In the genomic region with DNA sequence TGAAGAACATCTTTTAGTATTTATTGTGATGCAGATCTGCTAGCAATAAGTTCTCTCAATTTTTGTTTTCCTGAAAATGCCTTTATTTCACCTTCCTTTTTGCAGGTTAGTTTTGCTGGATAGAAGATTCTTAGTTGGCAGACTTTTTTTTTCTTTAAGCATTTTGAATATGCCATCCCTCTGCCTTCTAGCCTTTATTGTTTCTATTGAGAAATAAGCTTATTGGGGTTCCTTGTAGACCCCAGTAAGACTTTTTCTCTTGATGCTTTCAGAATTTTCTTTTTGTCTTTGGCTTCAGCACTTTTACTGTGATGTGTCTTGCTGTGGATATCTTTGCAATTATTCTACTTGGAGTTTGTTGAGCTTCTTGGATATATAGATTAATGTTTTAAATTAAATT, we compare ENCODE assay signal across 26 cellular contexts.
"Had no signal": no experiment of that assay in that cellular context is flagged by ENCODE, and none has a peak within 500 bp of the region (broad histone marks: within the 10 kb centered on the region; RNA-seq: fewer than 3 reads in every experiment).

No MANE protein-coding gene starts in this region.

- H3K79me2 ChIP-seq: hepatocyte had no signal

- H3K4me3 ChIP-seq: colonic mucosa, coronary artery, dorsolateral prefrontal cortex, esophagus muscularis mucosa, esophagus squamous epithelium, gastrocnemius medialis, gastroesophageal sphincter, heart left ventricle, heart right ventricle, hepatocyte had no signal

- H3K27me3 ChIP-seq: colonic mucosa, dorsolateral prefrontal cortex, esophagus muscularis mucosa, esophagus squamous epithelium, foreskin keratinocyte, gastrocnemius medialis, gastroesophageal sphincter, heart left ventricle, heart right ventricle, hepatocyte had no signal

- H3K4me2 ChIP-seq: hepatocyte had no signal

- H3K4me1 ChIP-seq: colonic mucosa, esophagus squamous epithelium, foreskin keratinocyte, gastrocnemius medialis, gastroesophageal sphincter had no signal

- DNase-seq: colonic mucosa; cortex of kidney; dermis blood vessel endothelial cell; dorsolateral prefrontal cortex; effector CD4-positive, alpha-beta T cell; effector CD8-positive, alpha-beta T cell; effector memory CD4-positive, alpha-beta T cell; effector memory CD8-positive, alpha-beta T cell; endodermal cell; esophagus squamous epithelium; foreskin keratinocyte; foreskin melanocyte; gastrocnemius medialis; glutamatergic neuron; head of caudate nucleus; heart left ventricle; heart right ventricle had no signal

- H3K9me3 ChIP-seq: colonic mucosa, gastrocnemius medialis had no signal

- H2AFZ ChIP-seq: hepatocyte had no signal

- ATAC-seq: effector memory CD8-positive, alpha-beta T cell; esophagus mucosa; foreskin keratinocyte; gastrocnemius medialis; gastroesophageal sphincter; heart left ventricle; heart right ventricle had no signal

- H3K36me3 ChIP-seq: colonic mucosa had no signal

- FAIRE-seq: endometrium, endothelial cell of umbilical vein, frontal cortex had no signal

- H3K27ac ChIP-seq: colonic mucosa, coronary artery, dorsolateral prefrontal cortex, epithelial cell of prostate, esophagus muscularis mucosa, esophagus squamous epithelium, foreskin keratinocyte, gastrocnemius medialis, gastroesophageal sphincter, hepatocyte had no signal
